Comparison of ENCODE assay signal across 17 cellular contexts in genomic region chr9:99050924-99051323, GRCh38.
"Had no signal": no experiment of that assay in that cellular context is flagged by ENCODE, and none has a peak within 500 bp of the region (broad histone marks: within the 10 kb centered on the region; RNA-seq: fewer than 3 reads in every experiment).

No MANE protein-coding gene starts in this region.

- DNase-seq: activated CD4-positive, alpha-beta T cell treated with anti-CD3 and anti-CD28 coated beads, Interleukin-2, amount 50 U/mL, for 1 hour; activated CD8-positive, alpha-beta memory T cell treated with anti-CD3 and anti-CD28 coated beads, Interleukin-2, amount 10 ng/mL, durations not matched to agents 7 days and 5 days; activated effector memory CD4-positive, alpha-beta T cell treated with anti-CD3 and anti-CD28 coated beads, Interleukin-2, amount 50 U/mL, for 16 hours; activated T-cell treated with anti-CD3 and anti-CD28 coated beads, Interleukin-2, amount 50 U/mL, for 24 hours; amygdala; heart left ventricle; left ventricle myocardium superior; midbrain; naive thymus-derived CD8-positive, alpha-beta T cell; nucleus accumbens; stimulated activated CD4-positive, alpha-beta T cell treated with anti-CD3 and anti-CD28 coated beads, Interleukin-15, amount 100 ng/mL, for 24 hours; stimulated activated CD4-positive, alpha-beta T cell treated with anti-CD3 and anti-CD28 coated beads, Interleukin-4, amount 100 ng/mL, for 4 hours; T-helper 17 cell; tibial artery; uterus had no signal

- H3K4me1 ChIP-seq: tibial artery, uterus had no signal

- H3K27ac ChIP-seq: uterus had no signal

- ATAC-seq: activated CD8-positive, alpha-beta memory T cell treated with anti-CD3 and anti-CD28 coated beads, Interleukin-2, amount 10 ng/mL, durations not matched to agents 7 days and 5 days; left ventricle myocardium superior; naive thymus-derived CD8-positive, alpha-beta T cell; T-helper 17 cell had no signal

- H3K4me3 Mint-ChIP-seq: activated CD8-positive, alpha-beta memory T cell treated with anti-CD3 and anti-CD28 coated beads, Interleukin-2, amount 10 ng/mL, durations not matched to agents 7 days and 5 days; activated naive CD8-positive, alpha-beta T cell; activated T-cell treated with anti-CD3 and anti-CD28 coated beads, Interleukin-2, amount 50 U/mL, for 24 hours; naive thymus-derived CD8-positive, alpha-beta T cell; T-helper 17 cell had no signal

- H3K36me3 ChIP-seq: uterus had no signal

- H3K36me3 Mint-ChIP-seq: naive thymus-derived CD8-positive, alpha-beta T cell had no signal

- H3K9me3 ChIP-seq: heart left ventricle, tibial artery, uterus had no signal

- H3K27me3 Mint-ChIP-seq: activated CD8-positive, alpha-beta memory T cell treated with anti-CD3 and anti-CD28 coated beads, Interleukin-2, amount 10 ng/mL, durations not matched to agents 7 days and 5 days; activated naive CD8-positive, alpha-beta T cell; activated T-cell treated with anti-CD3 and anti-CD28 coated beads, Interleukin-2, amount 50 U/mL, for 24 hours; progenitor cell of endocrine pancreas; T-helper 17 cell had no signal

- H3K9me3 Mint-ChIP-seq: activated T-cell treated with anti-CD3 and anti-CD28 coated beads, Interleukin-2, amount 50 U/mL, for 24 hours; naive thymus-derived CD8-positive, alpha-beta T cell had no signal

- H3K27me3 ChIP-seq: heart left ventricle, tibial artery, uterus had no signal

- H3K27ac Mint-ChIP-seq: activated CD8-positive, alpha-beta memory T cell treated with anti-CD3 and anti-CD28 coated beads, Interleukin-2, amount 10 ng/mL, durations not matched to agents 7 days and 5 days; activated naive CD8-positive, alpha-beta T cell; activated T-cell treated with anti-CD3 and anti-CD28 coated beads, Interleukin-2, amount 50 U/mL, for 24 hours; T-helper 17 cell had no signal

- H3K4me3 ChIP-seq: heart left ventricle, tibial artery, uterus had no signal
